1 cellular context compared by ENCODE assay signal in the genomic region with DNA sequence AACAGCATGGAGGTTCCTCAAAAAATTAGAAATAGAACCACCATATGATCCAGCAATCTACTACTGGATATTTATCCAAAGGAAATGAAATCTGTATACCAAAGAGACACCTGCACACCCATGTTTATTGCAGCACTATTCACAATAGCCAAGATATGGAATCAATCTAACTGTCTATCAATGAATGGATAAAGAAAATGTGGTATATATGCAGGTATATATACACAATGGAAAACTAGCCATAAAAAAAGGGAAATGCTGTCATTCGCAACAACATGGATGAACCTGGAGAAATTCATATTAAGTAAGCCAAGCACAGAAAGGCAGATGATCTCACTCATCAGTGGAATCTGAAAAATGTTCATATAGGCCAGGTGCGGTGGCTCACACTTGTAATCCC.
TF ChIP-seq lines count a peak whose summit lies in the region.

No MANE protein-coding gene starts in this region.

TF ChIP-seq in SK-N-SH, 30 proteins besides CTCF, POLR2A, EP300 and RAD21 (continued from another document):
- TF ChIP-seq, protein P1, sequence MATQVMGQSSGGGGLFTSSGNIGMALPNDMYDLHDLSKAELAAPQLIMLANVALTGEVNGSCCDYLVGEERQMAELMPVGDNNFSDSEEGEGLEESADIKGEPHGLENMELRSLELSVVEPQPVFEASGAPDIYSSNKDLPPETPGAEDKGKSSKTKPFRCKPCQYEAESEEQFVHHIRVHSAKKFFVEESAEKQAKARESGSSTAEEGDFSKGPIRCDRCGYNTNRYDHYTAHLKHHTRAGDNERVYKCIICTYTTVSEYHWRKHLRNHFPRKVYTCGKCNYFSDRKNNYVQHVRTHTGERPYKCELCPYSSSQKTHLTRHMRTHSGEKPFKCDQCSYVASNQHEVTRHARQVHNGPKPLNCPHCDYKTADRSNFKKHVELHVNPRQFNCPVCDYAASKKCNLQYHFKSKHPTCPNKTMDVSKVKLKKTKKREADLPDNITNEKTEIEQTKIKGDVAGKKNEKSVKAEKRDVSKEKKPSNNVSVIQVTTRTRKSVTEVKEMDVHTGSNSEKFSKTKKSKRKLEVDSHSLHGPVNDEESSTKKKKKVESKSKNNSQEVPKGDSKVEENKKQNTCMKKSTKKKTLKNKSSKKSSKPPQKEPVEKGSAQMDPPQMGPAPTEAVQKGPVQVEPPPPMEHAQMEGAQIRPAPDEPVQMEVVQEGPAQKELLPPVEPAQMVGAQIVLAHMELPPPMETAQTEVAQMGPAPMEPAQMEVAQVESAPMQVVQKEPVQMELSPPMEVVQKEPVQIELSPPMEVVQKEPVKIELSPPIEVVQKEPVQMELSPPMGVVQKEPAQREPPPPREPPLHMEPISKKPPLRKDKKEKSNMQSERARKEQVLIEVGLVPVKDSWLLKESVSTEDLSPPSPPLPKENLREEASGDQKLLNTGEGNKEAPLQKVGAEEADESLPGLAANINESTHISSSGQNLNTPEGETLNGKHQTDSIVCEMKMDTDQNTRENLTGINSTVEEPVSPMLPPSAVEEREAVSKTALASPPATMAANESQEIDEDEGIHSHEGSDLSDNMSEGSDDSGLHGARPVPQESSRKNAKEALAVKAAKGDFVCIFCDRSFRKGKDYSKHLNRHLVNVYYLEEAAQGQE (IDR thresholded peaks at IDR 0.05; ENCODE audit: low read depth, low read length): no peak
